Comparison of ENCODE assay signal across 8 cellular contexts in genomic region chr7:38363379-38363778, GRCh38.
DNase-seq lines count a peak whose midpoint lies in the region; ATAC-seq and TF ChIP-seq lines count a peak whose summit lies in the region.
"Not testable (repeated sequence)": the region's sequence is repeated elsewhere in the genome, so short reads cannot be mapped to it uniquely, and the experiment has no call there.

No MANE protein-coding gene starts in this region.

- not testable (repeated sequence) for H3K36me3 ChIP-seq in SJSA1

- H3K9me3 Mint-ChIP-seq in chondrocyte (ENCODE audit: low read depth), result not testable (repeated sequence)

- H3K4me1 Mint-ChIP-seq in chondrocyte (ENCODE audit: low read depth), result not testable (repeated sequence)

- not testable (repeated sequence) for H3K9me3 ChIP-seq in AG04450 (ENCODE audit: control insufficient read depth, insufficient read depth, low read length); SJSA1 (replicated peaks)

- not testable (repeated sequence) for H3K4me3 ChIP-seq in AG04450 (ENCODE audit: low read depth, low read length); SJSA1

- CTCF ChIA-PET in AG04450 (lab: Charles Lee), result interaction anchor here (1.0 kb wide), 1 partner anchor 17 kb away, joined by 3 read pairs; no protein-coding TSS in a partner anchor

- peak; percentile 31 for ATAC-seq in GM18498 (IDR thresholded peaks at IDR 0.05; ENCODE audit: unreplicated experiment)

- H3K4me3 Mint-ChIP-seq in chondrocyte (ENCODE audit: unreplicated experiment), result not testable (repeated sequence)

- POLR2A ChIA-PET in AG04450 (lab: Yijun Ruan, JAX), result not testable (repeated sequence)

- TF ChIP-seq CTCF in AG04450 (IDR thresholded peaks at IDR 0.05; ENCODE audit: low read depth, low read length), result peak; percentile 49
- peak; percentile 74 for TF ChIP-seq CTCF in chondrocyte (IDR thresholded peaks at IDR 0.05)

- not testable (repeated sequence) for H3K27me3 ChIP-seq in AG04450 (ENCODE audit: control insufficient read depth, insufficient read depth, low read length); SJSA1 (replicated peaks)

- DNase-seq in AG04450 (ENCODE audit: low read depth, low spot score); chondrocyte (ENCODE audit: low spot score): not testable (repeated sequence)
- peak; percentile 30 for DNase-seq in LHCN-M2 (ENCODE audit: low read depth)
- peak; percentile 22 to 52 for DNase-seq in SJSA1 (ENCODE audit: low read depth in 1 of 2, low spot score in 2 of 2)
- peak; percentile 61 for DNase-seq in activated T-cell treated with anti-CD3 and anti-CD28 coated beads for 1 hour (ENCODE audit: low read depth)
- peak; percentile 89 for DNase-seq in islet precursor cell
- DNase-seq in stimulated activated CD4-positive, alpha-beta T cell treated with anti-CD3 and anti-CD28 coated beads, Interleukin-15, amount 100 ng/mL, for 24 hours, result peak; percentile 76

- not testable (repeated sequence) for H3K27me3 Mint-ChIP-seq in chondrocyte (ENCODE audit: low read depth)

- not testable (repeated sequence) for H3K4me1 ChIP-seq in SJSA1 (replicated peaks)

- not testable (repeated sequence) for H3K27ac ChIP-seq in AG04450 (ENCODE audit: low read depth, low read length); SJSA1

- not testable (repeated sequence) for H3K36me3 Mint-ChIP-seq in chondrocyte (ENCODE audit: low read depth)

- not testable (repeated sequence) for H3K27ac Mint-ChIP-seq in chondrocyte (ENCODE audit: unreplicated experiment)
